8 cellular contexts compared by ENCODE assay signal in genomic region chr1:7667625-7668218, GRCh38.
DNase-seq lines count a peak whose midpoint lies in the region; ATAC-seq and TF ChIP-seq lines count a peak whose summit lies in the region.

No MANE protein-coding gene starts in this region.

- intact Hi-C loops in activated T-helper 1 cell treated with anti-CD3 and anti-CD28 coated beads, Interleukin-12 subunit alpha, Interleukin-12 subunit beta, Interleukin-2, Interleukin-4 antibody, amounts not matched to agents 30 ng/mL and 10 ng/mL and 1 ng/mL, durations not matched to agents 14 hours and 24 hours and 36 hours (cut with micrococcal nuclease), result loop anchor here (1.0 to 2.0 kb wide), 3 partner anchors 86 to 681 kb away; no protein-coding TSS in a partner anchor

- peaks cover 2% of the 10 kb centered on the region for H3K27me3 Mint-ChIP-seq in activated T-helper 1 cell treated with anti-CD3 and anti-CD28 coated beads, Interleukin-12 subunit alpha, Interleukin-12 subunit beta, Interleukin-2, Interleukin-4 antibody, amounts not matched to agents 30 ng/mL and 10 ng/mL and 1 ng/mL, durations not matched to agents 14 hours and 24 hours and 36 hours (ENCODE audit: insufficient read depth)
- H3K27me3 Mint-ChIP-seq in nephron progenitor cell (ENCODE audit: low read depth, poor library complexity), result peaks cover 15% of the 10 kb centered on the region

- DNase-seq in EH (ENCODE audit: low read depth), result peak; percentile 83
- peak; percentile 80 for DNase-seq in HuH-7.5 (ENCODE audit: low spot score)
- peak; percentile 82 to 94 (median 92) for DNase-seq in Peyer's patch
- DNase-seq in activated T-helper 1 cell treated with anti-CD3 and anti-CD28 coated beads, Interleukin-12 subunit alpha, Interleukin-12 subunit beta, Interleukin-2, Interleukin-4 antibody, amounts not matched to agents 30 ng/mL and 10 ng/mL and 1 ng/mL, durations not matched to agents 14 hours and 24 hours and 36 hours (ENCODE audit: low spot score), result peak; percentile 64
- DNase-seq in fibroblast of mammary gland (ENCODE audit: low read depth), result peak; percentile 70
- DNase-seq in nephron progenitor cell, result peak; percentile 97
- DNase-seq in stimulated activated naive CD4-positive, alpha-beta T cell (lab: John Stamatoyannopoulos, UW), result peak; percentile 57 to 81 (median 72)

- no peaks in the 10 kb centered on the region for H3K9me3 ChIP-seq in Peyer's patch

- TF ChIP-seq CTCF in Peyer's patch (IDR thresholded peaks at IDR 0.05), result peak; percentile 93 to 100 (median 99)
- TF ChIP-seq CTCF in fibroblast of mammary gland (conservative IDR thresholded peaks at IDR 0.05; ENCODE audit: control insufficient read depth, insufficient read depth, low read depth, low read length), result peak; percentile 95
- TF ChIP-seq CTCF in nephron progenitor cell (IDR thresholded peaks at IDR 0.05), result peak; percentile 99

- no peaks in the 10 kb centered on the region for H3K9me3 Mint-ChIP-seq in activated T-helper 1 cell treated with anti-CD3 and anti-CD28 coated beads, Interleukin-12 subunit alpha, Interleukin-12 subunit beta, Interleukin-2, Interleukin-4 antibody, amounts not matched to agents 30 ng/mL and 10 ng/mL and 1 ng/mL, durations not matched to agents 14 hours and 24 hours and 36 hours
- no peaks in the 10 kb centered on the region for H3K9me3 Mint-ChIP-seq in nephron progenitor cell

- no peak overlapping the region for H3K27ac ChIP-seq in Peyer's patch

- H3K36me3 Mint-ChIP-seq in activated T-helper 1 cell treated with anti-CD3 and anti-CD28 coated beads, Interleukin-12 subunit alpha, Interleukin-12 subunit beta, Interleukin-2, Interleukin-4 antibody, amounts not matched to agents 30 ng/mL and 10 ng/mL and 1 ng/mL, durations not matched to agents 14 hours and 24 hours and 36 hours (ENCODE audit: low read depth), result no peaks in the 10 kb centered on the region
- no peaks in the 10 kb centered on the region for H3K36me3 Mint-ChIP-seq in nephron progenitor cell (ENCODE audit: low read depth)

- peaks cover 0 to 9% (median 0%) of the 10 kb centered on the region in 4 donors for H3K4me1 ChIP-seq in Peyer's patch

- ATAC-seq in GM19467 (IDR thresholded peaks at IDR 0.05; ENCODE audit: unreplicated experiment), result no peak

- no peak overlapping the region for H3K4me3 ChIP-seq in Peyer's patch
- no peak overlapping the region for H3K4me3 ChIP-seq in fibroblast of mammary gland (ENCODE audit: control insufficient read depth, low read depth, low read length)

- H3K27ac Mint-ChIP-seq in activated T-helper 1 cell treated with anti-CD3 and anti-CD28 coated beads, Interleukin-12 subunit alpha, Interleukin-12 subunit beta, Interleukin-2, Interleukin-4 antibody, amounts not matched to agents 30 ng/mL and 10 ng/mL and 1 ng/mL, durations not matched to agents 14 hours and 24 hours and 36 hours, result no peak overlapping the region
- no peak overlapping the region for H3K27ac Mint-ChIP-seq in nephron progenitor cell

- no peaks in the 10 kb centered on the region for H3K4me1 Mint-ChIP-seq in activated T-helper 1 cell treated with anti-CD3 and anti-CD28 coated beads, Interleukin-12 subunit alpha, Interleukin-12 subunit beta, Interleukin-2, Interleukin-4 antibody, amounts not matched to agents 30 ng/mL and 10 ng/mL and 1 ng/mL, durations not matched to agents 14 hours and 24 hours and 36 hours (ENCODE audit: low read depth)
- peaks cover 40% of the 10 kb centered on the region for H3K4me1 Mint-ChIP-seq in nephron progenitor cell

- H3K4me3 Mint-ChIP-seq in activated T-helper 1 cell treated with anti-CD3 and anti-CD28 coated beads, Interleukin-12 subunit alpha, Interleukin-12 subunit beta, Interleukin-2, Interleukin-4 antibody, amounts not matched to agents 30 ng/mL and 10 ng/mL and 1 ng/mL, durations not matched to agents 14 hours and 24 hours and 36 hours, result no peak overlapping the region
- no peak overlapping the region for H3K4me3 Mint-ChIP-seq in nephron progenitor cell

- no peaks in the 10 kb centered on the region for H3K36me3 ChIP-seq in Peyer's patch

- TF ChIP-seq POLR2A in Peyer's patch (IDR thresholded peaks at IDR 0.05), result no peak

- no peaks in the 10 kb centered on the region for H3K27me3 ChIP-seq in Peyer's patch
